In genomic region chr2:172233947-172234715, GRCh38 we compare ENCODE assay signal across 1 cellular context.
TF ChIP-seq lines count a peak whose summit lies in the region.

No MANE protein-coding gene starts in this region.

TF ChIP-seq in GM23338, 12 proteins besides CTCF, POLR2A, EP300 and RAD21 (continued from another document):
- TF ChIP-seq, protein P1, sequence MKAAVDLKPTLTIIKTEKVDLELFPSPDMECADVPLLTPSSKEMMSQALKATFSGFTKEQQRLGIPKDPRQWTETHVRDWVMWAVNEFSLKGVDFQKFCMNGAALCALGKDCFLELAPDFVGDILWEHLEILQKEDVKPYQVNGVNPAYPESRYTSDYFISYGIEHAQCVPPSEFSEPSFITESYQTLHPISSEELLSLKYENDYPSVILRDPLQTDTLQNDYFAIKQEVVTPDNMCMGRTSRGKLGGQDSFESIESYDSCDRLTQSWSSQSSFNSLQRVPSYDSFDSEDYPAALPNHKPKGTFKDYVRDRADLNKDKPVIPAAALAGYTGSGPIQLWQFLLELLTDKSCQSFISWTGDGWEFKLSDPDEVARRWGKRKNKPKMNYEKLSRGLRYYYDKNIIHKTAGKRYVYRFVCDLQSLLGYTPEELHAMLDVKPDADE (IDR thresholded peaks at IDR 0.05): no peak
- TF ChIP-seq ZNF114 (CRISPR knock-in tag; IDR thresholded peaks at IDR 0.05) (no peak), JUNB (IDR thresholded peaks at IDR 0.05; ENCODE audit: unreplicated experiment) (no peak)
TF ChIP-seq in GM23338: peak in this region for 0.
